Comparison of ENCODE assay signal across 21 cellular contexts in the genomic region with DNA sequence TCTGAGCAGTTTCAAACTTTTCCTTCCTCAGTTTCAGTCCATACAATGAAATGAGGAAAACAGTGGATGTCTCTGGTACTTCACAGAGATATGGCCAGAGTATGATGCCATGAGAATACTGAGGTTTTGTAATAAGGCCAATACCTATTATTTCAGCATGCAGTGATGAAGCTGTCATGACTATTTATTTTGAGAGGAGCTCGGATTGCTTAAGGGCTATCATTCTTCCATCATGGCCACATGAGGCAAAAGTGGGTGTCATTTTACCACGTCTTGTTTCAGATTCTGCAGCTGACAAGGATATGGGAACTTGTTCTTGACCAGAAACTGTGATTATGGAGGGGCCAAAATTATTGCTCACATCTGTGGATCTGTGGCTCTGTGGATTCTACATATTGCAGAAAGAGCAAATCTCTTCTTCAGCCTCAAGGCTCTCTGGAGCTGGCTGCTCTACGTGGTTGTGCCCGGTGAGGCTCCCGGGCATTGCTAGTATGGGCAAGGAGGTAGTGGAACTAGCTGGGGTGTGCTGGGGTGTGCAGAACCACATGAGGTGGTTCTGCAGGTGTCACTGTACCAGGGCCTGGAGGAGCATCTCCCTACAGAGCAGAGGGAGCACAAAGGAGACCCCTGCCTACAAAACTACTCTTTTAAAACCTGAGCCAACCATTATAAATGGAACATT.
"Had no signal": no experiment of that assay in that cellular context is flagged by ENCODE, and none has a peak within 500 bp of the region (broad histone marks: within the 10 kb centered on the region; RNA-seq: fewer than 3 reads in every experiment).

No MANE protein-coding gene starts in this region.

- H3K4me1 Mint-ChIP-seq: activated naive CD8-positive, alpha-beta T cell treated with anti-CD3 and anti-CD28 coated beads, Interleukin-2, amount 10 ng/mL, durations not matched to agents 7 days and 5 days; stimulated activated naive B cell treated with anti-CD40 and anti-IgM and Interleukin-4, amounts not matched to agents 10 μg/mL and 1 μg/mL and 100 μg/mL, for 72 hours had no signal

- H3K27me3 ChIP-seq: gastroesophageal sphincter, neutrophil, suprapubic skin had no signal

- H3K9me3 ChIP-seq: gastroesophageal sphincter, lower lobe of right lung, neutrophil, suprapubic skin had no signal

- H3K9ac ChIP-seq: parathyroid adenoma had no signal

- H2AFZ ChIP-seq: parathyroid adenoma had no signal

- H3K36me3 ChIP-seq: gastroesophageal sphincter, lower lobe of right lung, neutrophil, suprapubic skin had no signal

- H3K4me3 ChIP-seq: gastroesophageal sphincter, lower lobe of right lung, skin epidermis, suprapubic skin had no signal

- H3K36me3 Mint-ChIP-seq: activated naive CD8-positive, alpha-beta T cell treated with anti-CD3 and anti-CD28 coated beads, Interleukin-2, amount 10 ng/mL, durations not matched to agents 7 days and 5 days; mesothelial cell of epicardium had no signal

- H3K4me3 Mint-ChIP-seq: activated naive CD8-positive, alpha-beta T cell treated with anti-CD3 and anti-CD28 coated beads, Interleukin-2, amount 10 ng/mL, durations not matched to agents 7 days and 5 days; mesothelial cell of epicardium; stimulated activated naive B cell treated with anti-CD40 and anti-IgM and Interleukin-4, amounts not matched to agents 10 μg/mL and 1 μg/mL and 100 μg/mL, for 72 hours had no signal

- ATAC-seq: lower lobe of right lung; stimulated activated naive B cell treated with anti-CD40 and anti-IgM and Interleukin-4, amounts not matched to agents 10 μg/mL and 1 μg/mL and 100 μg/mL, for 72 hours had no signal

- H3K27ac Mint-ChIP-seq: activated naive CD8-positive, alpha-beta T cell treated with anti-CD3 and anti-CD28 coated beads, Interleukin-2, amount 10 ng/mL, durations not matched to agents 7 days and 5 days; mesothelial cell of epicardium; stimulated activated naive B cell treated with anti-CD40 and anti-IgM and Interleukin-4, amounts not matched to agents 10 μg/mL and 1 μg/mL and 100 μg/mL, for 72 hours had no signal

- H3K27me3 Mint-ChIP-seq: activated naive CD8-positive, alpha-beta T cell treated with anti-CD3 and anti-CD28 coated beads, Interleukin-2, amount 10 ng/mL, durations not matched to agents 7 days and 5 days; stimulated activated naive B cell treated with anti-CD40 and anti-IgM and Interleukin-4, amounts not matched to agents 10 μg/mL and 1 μg/mL and 100 μg/mL, for 72 hours had no signal

- H3K27ac ChIP-seq: neutrophil, parathyroid adenoma, suprapubic skin had no signal

- DNase-seq: activated CD4-positive, CD25-positive, alpha-beta regulatory T cell treated with anti-CD3 and anti-CD28 coated beads, Interleukin-2, amount 50 U/mL, for 72 hours; activated naive CD4-positive, alpha-beta T cell; activated naive CD8-positive, alpha-beta T cell treated with anti-CD3 and anti-CD28 coated beads, Interleukin-2, amount 10 ng/mL, durations not matched to agents 7 days and 5 days; activated T-cell treated with anti-CD3 and anti-CD28 coated beads for 4 hours; aorta; cortex of kidney; effector CD8-positive, alpha-beta T cell; left cardiac atrium; lower lobe of right lung; stimulated activated CD4-positive, alpha-beta T cell treated with anti-CD3 and anti-CD28 coated beads, Interleukin-15, amount 100 ng/mL, for 24 hours; stimulated activated CD4-positive, alpha-beta T cell treated with anti-CD3 and anti-CD28 coated beads, Interleukin-4, amount 100 ng/mL, for 1 hour; stimulated activated naive B cell treated with anti-CD40 and anti-IgM and Interleukin-4, amounts not matched to agents 10 μg/mL and 1 μg/mL and 100 μg/mL, for 72 hours; T1000; trophoblast cell had no signal

- H3K79me2 ChIP-seq: parathyroid adenoma had no signal

- FAIRE-seq: endothelial cell of umbilical vein had no signal
